ENCODE assay signal across 1 cellular context in the genomic region with DNA sequence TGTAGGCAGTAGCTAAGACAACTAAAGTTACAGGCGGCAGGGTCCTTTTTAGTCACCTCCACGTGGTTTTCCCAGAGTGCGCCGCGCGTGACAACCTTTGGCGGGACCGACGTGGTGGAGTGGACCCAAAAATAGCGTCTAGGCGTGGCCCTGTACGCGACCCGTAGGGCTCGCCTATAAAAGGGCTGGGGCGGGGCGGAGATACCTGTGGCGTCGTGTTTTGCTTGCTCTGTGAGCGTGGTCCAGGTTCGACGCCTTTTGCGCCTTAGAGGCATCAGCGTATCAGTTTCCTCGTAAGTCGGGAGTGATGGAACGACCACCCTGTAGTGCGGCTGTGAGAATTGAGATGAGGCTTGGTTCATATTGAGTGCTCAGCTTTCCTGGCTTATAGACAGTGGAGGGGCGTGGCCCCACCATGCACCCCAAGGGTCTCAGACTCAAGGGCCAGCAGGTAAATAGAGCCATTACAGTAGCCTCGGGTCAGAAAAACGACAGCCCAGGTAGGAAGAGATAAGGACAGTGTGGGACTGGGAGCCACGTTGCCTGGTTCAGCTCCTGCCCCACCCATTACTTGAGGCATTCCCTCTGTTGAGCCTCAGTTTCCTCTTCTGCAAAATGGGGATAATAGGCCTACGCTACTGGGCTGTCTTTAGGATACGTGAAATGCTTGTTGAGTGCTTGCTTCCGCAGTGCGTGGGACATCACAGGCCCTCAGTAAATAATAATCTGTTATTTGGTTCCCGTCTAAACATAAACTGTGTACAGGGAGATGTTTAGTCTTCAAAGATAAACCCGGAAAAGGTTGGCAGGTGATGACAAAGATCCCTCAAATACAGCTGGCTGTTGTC.
TF ChIP-seq lines count a peak whose summit lies in the region.

No MANE protein-coding gene starts in this region.

TF ChIP-seq in HepG2, 621 proteins besides CTCF, POLR2A, EP300 and RAD21 (continued from another document and continues in another):
- TF ChIP-seq, protein P1, sequence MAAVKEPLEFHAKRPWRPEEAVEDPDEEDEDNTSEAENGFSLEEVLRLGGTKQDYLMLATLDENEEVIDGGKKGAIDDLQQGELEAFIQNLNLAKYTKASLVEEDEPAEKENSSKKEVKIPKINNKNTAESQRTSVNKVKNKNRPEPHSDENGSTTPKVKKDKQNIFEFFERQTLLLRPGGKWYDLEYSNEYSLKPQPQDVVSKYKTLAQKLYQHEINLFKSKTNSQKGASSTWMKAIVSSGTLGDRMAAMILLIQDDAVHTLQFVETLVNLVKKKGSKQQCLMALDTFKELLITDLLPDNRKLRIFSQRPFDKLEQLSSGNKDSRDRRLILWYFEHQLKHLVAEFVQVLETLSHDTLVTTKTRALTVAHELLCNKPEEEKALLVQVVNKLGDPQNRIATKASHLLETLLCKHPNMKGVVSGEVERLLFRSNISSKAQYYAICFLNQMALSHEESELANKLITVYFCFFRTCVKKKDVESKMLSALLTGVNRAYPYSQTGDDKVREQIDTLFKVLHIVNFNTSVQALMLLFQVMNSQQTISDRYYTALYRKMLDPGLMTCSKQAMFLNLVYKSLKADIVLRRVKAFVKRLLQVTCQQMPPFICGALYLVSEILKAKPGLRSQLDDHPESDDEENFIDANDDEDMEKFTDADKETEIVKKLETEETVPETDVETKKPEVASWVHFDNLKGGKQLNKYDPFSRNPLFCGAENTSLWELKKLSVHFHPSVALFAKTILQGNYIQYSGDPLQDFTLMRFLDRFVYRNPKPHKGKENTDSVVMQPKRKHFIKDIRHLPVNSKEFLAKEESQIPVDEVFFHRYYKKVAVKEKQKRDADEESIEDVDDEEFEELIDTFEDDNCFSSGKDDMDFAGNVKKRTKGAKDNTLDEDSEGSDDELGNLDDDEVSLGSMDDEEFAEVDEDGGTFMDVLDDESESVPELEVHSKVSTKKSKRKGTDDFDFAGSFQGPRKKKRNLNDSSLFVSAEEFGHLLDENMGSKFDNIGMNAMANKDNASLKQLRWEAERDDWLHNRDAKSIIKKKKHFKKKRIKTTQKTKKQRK (IDR thresholded peaks at IDR 0.05; ENCODE audit: low read length): no peak
- no peak for TF ChIP-seq ZNF775 (CRISPR knock-in tag; IDR thresholded peaks at IDR 0.05; ENCODE audit: borderline replicate concordance)
- TF ChIP-seq, protein P2, sequence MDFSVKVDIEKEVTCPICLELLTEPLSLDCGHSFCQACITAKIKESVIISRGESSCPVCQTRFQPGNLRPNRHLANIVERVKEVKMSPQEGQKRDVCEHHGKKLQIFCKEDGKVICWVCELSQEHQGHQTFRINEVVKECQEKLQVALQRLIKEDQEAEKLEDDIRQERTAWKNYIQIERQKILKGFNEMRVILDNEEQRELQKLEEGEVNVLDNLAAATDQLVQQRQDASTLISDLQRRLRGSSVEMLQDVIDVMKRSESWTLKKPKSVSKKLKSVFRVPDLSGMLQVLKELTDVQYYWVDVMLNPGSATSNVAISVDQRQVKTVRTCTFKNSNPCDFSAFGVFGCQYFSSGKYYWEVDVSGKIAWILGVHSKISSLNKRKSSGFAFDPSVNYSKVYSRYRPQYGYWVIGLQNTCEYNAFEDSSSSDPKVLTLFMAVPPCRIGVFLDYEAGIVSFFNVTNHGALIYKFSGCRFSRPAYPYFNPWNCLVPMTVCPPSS (IDR thresholded peaks at IDR 0.05): no peak
- TF ChIP-seq HHEX (CRISPR knock-in tag; IDR thresholded peaks at IDR 0.05): no peak
- no peak for TF ChIP-seq ZNF564 (CRISPR knock-in tag; IDR thresholded peaks at IDR 0.05)
- TF ChIP-seq, protein P3, sequence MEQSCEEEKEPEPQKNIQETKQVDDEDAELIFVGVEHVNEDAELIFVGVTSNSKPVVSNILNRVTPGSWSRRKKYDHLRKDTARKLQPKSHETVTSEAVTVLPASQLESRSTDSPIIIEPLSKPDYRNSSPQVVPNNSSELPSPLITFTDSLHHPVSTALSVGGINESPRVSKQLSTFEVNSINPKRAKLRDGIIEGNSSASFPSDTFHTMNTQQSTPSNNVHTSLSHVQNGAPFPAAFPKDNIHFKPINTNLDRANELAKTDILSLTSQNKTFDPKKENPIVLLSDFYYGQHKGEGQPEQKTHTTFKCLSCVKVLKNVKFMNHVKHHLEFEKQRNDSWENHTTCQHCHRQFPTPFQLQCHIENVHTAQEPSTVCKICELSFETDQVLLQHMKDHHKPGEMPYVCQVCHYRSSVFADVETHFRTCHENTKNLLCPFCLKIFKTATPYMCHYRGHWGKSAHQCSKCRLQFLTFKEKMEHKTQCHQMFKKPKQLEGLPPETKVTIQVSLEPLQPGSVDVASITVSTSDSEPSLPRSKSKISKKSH (CRISPR knock-in tag; IDR thresholded peaks at IDR 0.05; ENCODE audit: borderline replicate concordance): no peak
- TF ChIP-seq FLYWCH1 (CRISPR knock-in tag; IDR thresholded peaks at IDR 0.05): peak; percentile 82; the same call in 1 of the 2 replicates
- peak; percentile 93 for TF ChIP-seq ZNF274 (CRISPR knock-in tag; IDR thresholded peaks at IDR 0.05)
- 0 out of 2 replicates have a peak, but pooled peaks have one; percentile 12 for TF ChIP-seq MEIS1 (CRISPR knock-in tag; IDR thresholded peaks at IDR 0.05; ENCODE audit: borderline replicate concordance)
- TF ChIP-seq ZMYM4 (CRISPR knock-in tag; IDR thresholded peaks at IDR 0.05): peak; percentile 56
- TF ChIP-seq PRMT3 (CRISPR knock-in tag; IDR thresholded peaks at IDR 0.05; ENCODE audit: borderline replicate concordance, low read depth): no peak
- TF ChIP-seq ZNF766 (CRISPR knock-in tag; IDR thresholded peaks at IDR 0.05; ENCODE audit: borderline replicate concordance): peak; percentile 83; the same call in 1 of the 2 replicates
- TF ChIP-seq, protein P4, sequence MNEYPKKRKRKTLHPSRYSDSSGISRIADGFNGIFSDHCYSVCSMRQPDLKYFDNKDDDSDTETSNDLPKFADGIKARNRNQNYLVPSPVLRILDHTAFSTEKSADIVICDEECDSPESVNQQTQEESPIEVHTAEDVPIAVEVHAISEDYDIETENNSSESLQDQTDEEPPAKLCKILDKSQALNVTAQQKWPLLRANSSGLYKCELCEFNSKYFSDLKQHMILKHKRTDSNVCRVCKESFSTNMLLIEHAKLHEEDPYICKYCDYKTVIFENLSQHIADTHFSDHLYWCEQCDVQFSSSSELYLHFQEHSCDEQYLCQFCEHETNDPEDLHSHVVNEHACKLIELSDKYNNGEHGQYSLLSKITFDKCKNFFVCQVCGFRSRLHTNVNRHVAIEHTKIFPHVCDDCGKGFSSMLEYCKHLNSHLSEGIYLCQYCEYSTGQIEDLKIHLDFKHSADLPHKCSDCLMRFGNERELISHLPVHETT (CRISPR knock-in tag; conservative IDR thresholded peaks at IDR 0.05): no peak
- TF ChIP-seq ZBTB1 (CRISPR knock-in tag; IDR thresholded peaks at IDR 0.05; ENCODE audit: borderline replicate concordance): no peak
- TF ChIP-seq ZNF230 (CRISPR knock-in tag; IDR thresholded peaks at IDR 0.05): peak; percentile 77; the same call in 1 of the 2 replicates
- TF ChIP-seq ZNF430 (CRISPR knock-in tag; IDR thresholded peaks at IDR 0.05): no peak; the same call in 1 of the 2 replicates
- TF ChIP-seq, protein P5, sequence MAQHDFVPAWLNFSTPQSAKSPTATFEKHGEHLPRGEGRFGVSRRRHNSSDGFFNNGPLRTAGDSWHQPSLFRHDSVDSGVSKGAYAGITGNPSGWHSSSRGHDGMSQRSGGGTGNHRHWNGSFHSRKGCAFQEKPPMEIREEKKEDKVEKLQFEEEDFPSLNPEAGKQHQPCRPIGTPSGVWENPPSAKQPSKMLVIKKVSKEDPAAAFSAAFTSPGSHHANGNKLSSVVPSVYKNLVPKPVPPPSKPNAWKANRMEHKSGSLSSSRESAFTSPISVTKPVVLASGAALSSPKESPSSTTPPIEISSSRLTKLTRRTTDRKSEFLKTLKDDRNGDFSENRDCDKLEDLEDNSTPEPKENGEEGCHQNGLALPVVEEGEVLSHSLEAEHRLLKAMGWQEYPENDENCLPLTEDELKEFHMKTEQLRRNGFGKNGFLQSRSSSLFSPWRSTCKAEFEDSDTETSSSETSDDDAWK (CRISPR knock-in tag; IDR thresholded peaks at IDR 0.05): no peak
- TF ChIP-seq ISL2 (CRISPR knock-in tag; IDR thresholded peaks at IDR 0.05): no peak
- TF ChIP-seq RCOR2 (CRISPR knock-in tag; IDR thresholded peaks at IDR 0.05): no peak
- 0 out of 2 replicates have a peak, but pooled peaks have one; percentile 4 for TF ChIP-seq SP140L (CRISPR knock-in tag; IDR thresholded peaks at IDR 0.05; ENCODE audit: borderline replicate concordance)
- TF ChIP-seq MATR3 (CRISPR knock-in tag; IDR thresholded peaks at IDR 0.05): no peak
- TF ChIP-seq GZF1 (CRISPR knock-in tag; IDR thresholded peaks at IDR 0.05): no peak
- TF ChIP-seq, protein P6, sequence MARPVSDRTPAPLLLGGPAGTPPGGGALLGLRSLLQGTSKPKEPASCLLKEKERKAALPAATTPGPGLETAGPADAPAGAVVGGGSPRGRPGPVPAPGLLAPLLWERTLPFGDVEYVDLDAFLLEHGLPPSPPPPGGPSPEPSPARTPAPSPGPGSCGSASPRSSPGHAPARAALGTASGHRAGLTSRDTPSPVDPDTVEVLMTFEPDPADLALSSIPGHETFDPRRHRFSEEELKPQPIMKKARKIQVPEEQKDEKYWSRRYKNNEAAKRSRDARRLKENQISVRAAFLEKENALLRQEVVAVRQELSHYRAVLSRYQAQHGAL (CRISPR knock-in tag; IDR thresholded peaks at IDR 0.05; ENCODE audit: not compliant biosample characterization): no peak
- TF ChIP-seq ZNF550 (CRISPR knock-in tag; IDR thresholded peaks at IDR 0.05; ENCODE audit: borderline replicate concordance): no peak
- TF ChIP-seq NR2F6 (IDR thresholded peaks at IDR 0.05): no peak
- 0 out of 2 replicates have a peak, but pooled peaks have one; percentile 5 for TF ChIP-seq NR2F6 (CRISPR knock-in tag; IDR thresholded peaks at IDR 0.05)
- no peak for TF ChIP-seq ZNF33A (CRISPR knock-in tag; IDR thresholded peaks at IDR 0.05; ENCODE audit: borderline replicate concordance)
- TF ChIP-seq PAX8 (CRISPR knock-in tag; IDR thresholded peaks at IDR 0.05; ENCODE audit: borderline replicate concordance): no peak
- TF ChIP-seq, protein P7, sequence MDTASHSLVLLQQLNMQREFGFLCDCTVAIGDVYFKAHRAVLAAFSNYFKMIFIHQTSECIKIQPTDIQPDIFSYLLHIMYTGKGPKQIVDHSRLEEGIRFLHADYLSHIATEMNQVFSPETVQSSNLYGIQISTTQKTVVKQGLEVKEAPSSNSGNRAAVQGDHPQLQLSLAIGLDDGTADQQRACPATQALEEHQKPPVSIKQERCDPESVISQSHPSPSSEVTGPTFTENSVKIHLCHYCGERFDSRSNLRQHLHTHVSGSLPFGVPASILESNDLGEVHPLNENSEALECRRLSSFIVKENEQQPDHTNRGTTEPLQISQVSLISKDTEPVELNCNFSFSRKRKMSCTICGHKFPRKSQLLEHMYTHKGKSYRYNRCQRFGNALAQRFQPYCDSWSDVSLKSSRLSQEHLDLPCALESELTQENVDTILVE (CRISPR knock-in tag; IDR thresholded peaks at IDR 0.05): no peak; the same call in 1 of the 2 replicates
- no peak for TF ChIP-seq IKZF4 (CRISPR knock-in tag; IDR thresholded peaks at IDR 0.05; ENCODE audit: borderline replicate concordance, low read depth, not compliant biosample characterization)
- no peak for TF ChIP-seq MBNL3 (CRISPR knock-in tag; conservative IDR thresholded peaks at IDR 0.05)
- TF ChIP-seq ZNF556 (CRISPR knock-in tag; IDR thresholded peaks at IDR 0.05; ENCODE audit: borderline replicate concordance): no peak
- TF ChIP-seq SIX1 (CRISPR knock-in tag; IDR thresholded peaks at IDR 0.05; ENCODE audit: borderline replicate concordance): no peak
- TF ChIP-seq, protein P8, sequence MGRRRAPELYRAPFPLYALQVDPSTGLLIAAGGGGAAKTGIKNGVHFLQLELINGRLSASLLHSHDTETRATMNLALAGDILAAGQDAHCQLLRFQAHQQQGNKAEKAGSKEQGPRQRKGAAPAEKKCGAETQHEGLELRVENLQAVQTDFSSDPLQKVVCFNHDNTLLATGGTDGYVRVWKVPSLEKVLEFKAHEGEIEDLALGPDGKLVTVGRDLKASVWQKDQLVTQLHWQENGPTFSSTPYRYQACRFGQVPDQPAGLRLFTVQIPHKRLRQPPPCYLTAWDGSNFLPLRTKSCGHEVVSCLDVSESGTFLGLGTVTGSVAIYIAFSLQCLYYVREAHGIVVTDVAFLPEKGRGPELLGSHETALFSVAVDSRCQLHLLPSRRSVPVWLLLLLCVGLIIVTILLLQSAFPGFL (CRISPR knock-in tag; IDR thresholded peaks at IDR 0.05): no peak
- TF ChIP-seq, protein P9, sequence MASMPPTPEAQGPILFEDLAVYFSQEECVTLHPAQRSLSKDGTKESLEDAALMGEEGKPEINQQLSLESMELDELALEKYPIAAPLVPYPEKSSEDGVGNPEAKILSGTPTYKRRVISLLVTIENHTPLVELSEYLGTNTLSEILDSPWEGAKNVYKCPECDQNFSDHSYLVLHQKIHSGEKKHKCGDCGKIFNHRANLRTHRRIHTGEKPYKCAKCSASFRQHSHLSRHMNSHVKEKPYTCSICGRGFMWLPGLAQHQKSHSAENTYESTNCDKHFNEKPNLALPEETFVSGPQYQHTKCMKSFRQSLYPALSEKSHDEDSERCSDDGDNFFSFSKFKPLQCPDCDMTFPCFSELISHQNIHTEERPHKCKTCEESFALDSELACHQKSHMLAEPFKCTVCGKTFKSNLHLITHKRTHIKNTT (CRISPR knock-in tag; IDR thresholded peaks at IDR 0.05): no peak
- no peak for TF ChIP-seq NONO (IDR thresholded peaks at IDR 0.05)
- TF ChIP-seq NONO (CRISPR knock-in tag; conservative IDR thresholded peaks at IDR 0.05): no peak
- no peak; the same call in 1 of the 2 replicates for TF ChIP-seq ZNF776 (CRISPR knock-in tag; IDR thresholded peaks at IDR 0.05)
- TF ChIP-seq, protein P10, sequence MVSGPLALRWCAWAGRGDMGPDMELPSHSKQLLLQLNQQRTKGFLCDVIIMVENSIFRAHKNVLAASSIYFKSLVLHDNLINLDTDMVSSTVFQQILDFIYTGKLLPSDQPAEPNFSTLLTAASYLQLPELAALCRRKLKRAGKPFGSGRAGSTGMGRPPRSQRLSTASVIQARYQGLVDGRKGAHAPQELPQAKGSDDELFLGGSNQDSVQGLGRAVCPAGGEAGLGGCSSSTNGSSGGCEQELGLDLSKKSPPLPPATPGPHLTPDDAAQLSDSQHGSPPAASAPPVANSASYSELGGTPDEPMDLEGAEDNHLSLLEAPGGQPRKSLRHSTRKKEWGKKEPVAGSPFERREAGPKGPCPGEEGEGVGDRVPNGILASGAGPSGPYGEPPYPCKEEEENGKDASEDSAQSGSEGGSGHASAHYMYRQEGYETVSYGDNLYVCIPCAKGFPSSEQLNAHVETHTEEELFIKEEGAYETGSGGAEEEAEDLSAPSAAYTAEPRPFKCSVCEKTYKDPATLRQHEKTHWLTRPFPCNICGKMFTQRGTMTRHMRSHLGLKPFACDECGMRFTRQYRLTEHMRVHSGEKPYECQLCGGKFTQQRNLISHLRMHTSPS (CRISPR knock-in tag; IDR thresholded peaks at IDR 0.05; ENCODE audit: low read depth): no peak
- no peak for TF ChIP-seq SOX6 (IDR thresholded peaks at IDR 0.05)
- no peak for TF ChIP-seq SOX6 (CRISPR knock-in tag; IDR thresholded peaks at IDR 0.05)
- TF ChIP-seq, protein P11, sequence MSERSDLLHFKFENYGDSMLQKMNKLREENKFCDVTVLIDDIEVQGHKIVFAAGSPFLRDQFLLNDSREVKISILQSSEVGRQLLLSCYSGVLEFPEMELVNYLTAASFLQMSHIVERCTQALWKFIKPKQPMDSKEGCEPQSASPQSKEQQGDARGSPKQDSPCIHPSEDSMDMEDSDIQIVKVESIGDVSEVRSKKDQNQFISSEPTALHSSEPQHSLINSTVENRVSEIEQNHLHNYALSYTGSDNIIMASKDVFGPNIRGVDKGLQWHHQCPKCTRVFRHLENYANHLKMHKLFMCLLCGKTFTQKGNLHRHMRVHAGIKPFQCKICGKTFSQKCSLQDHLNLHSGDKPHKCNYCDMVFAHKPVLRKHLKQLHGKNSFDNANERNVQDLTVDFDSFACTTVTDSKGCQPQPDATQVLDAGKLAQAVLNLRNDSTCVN (CRISPR knock-in tag; IDR thresholded peaks at IDR 0.05; ENCODE audit: borderline replicate concordance): no peak
- TF ChIP-seq SMARCC2 (IDR thresholded peaks at IDR 0.05): no peak
- TF ChIP-seq ZSCAN25 (CRISPR knock-in tag; IDR thresholded peaks at IDR 0.05): no peak
